9 cellular contexts compared by ENCODE assay signal in genomic region chr6:132764370-132764769, GRCh38. TPM values are rescaled to one million over a fixed set of nuclear protein-coding genes. Genes with fewer than 3 reads are reported as not detected.
A peak's percentile ranks its signal among the peaks of the same experiment; 100 is the strongest.
DNase-seq lines count a peak whose midpoint lies in the region; ATAC-seq and TF ChIP-seq lines count a peak whose summit lies in the region.
"Had no signal": no experiment of that assay in that cellular context is flagged by ENCODE, and none has a peak within 500 bp of the region (broad histone marks: within the 10 kb centered on the region; RNA-seq: fewer than 3 reads in every experiment).

No MANE protein-coding gene starts in this region.

- H3K14ac ChIP-seq in H9 (ENCODE audit: insufficient read depth, low read length) = no peak overlapping the region

- CTCF ChIA-PET in activated CD4-positive, alpha-beta memory T cell treated with anti-CD3 and anti-CD28 coated beads for 36 hours (lab: Charles Lee) = no interaction called here
- CTCF ChIA-PET in activated CD4-positive, alpha-beta memory T cell treated with anti-CD3 and anti-CD28 coated beads, Interleukin-2, amount 10 ng/mL, durations not matched to agents 7 days and 5 days (lab: Charles Lee) = interaction anchor here (1.2 to 4.8 kb wide), 7 partner anchors 8 to 484 kb away, joined by 3 to 34 read pairs (median 4); partner anchors contain the start of gene SLC18B1

- H3K18ac ChIP-seq in H9 (ENCODE audit: insufficient read length, low read depth, low read length) = no peak overlapping the region

- H3T11ph ChIP-seq in H9 (ENCODE audit: low read length) = no peak overlapping the region

- H3K9me3 Mint-ChIP-seq in activated CD4-positive, alpha-beta memory T cell treated with anti-CD3 and anti-CD28 coated beads for 36 hours = no peaks in the 10 kb centered on the region
- no peaks in the 10 kb centered on the region for H3K9me3 Mint-ChIP-seq in activated CD4-positive, alpha-beta memory T cell treated with anti-CD3 and anti-CD28 coated beads, Interleukin-2, amount 10 ng/mL, durations not matched to agents 7 days and 5 days
- H3K9me3 Mint-ChIP-seq in H9 = no peaks in the 10 kb centered on the region; a peak in 1 of 5 replicates

- H3K56ac ChIP-seq in H9 (ENCODE audit: insufficient read length, low read depth, low read length) = no peak overlapping the region

- H3K36me3 Mint-ChIP-seq in activated CD4-positive, alpha-beta memory T cell treated with anti-CD3 and anti-CD28 coated beads for 36 hours = peaks cover 4% of the 10 kb centered on the region
- peaks cover 1% of the 10 kb centered on the region for H3K36me3 Mint-ChIP-seq in activated CD4-positive, alpha-beta memory T cell treated with anti-CD3 and anti-CD28 coated beads, Interleukin-2, amount 10 ng/mL, durations not matched to agents 7 days and 5 days (ENCODE audit: low read depth)
- H3K36me3 Mint-ChIP-seq in H9 (ENCODE audit: insufficient read depth in 1 of 3, low read depth in 3 of 3) = peaks cover 0 to 2% (median 0%) of the 10 kb centered on the region in 3 experiments; a peak in 2 of 7 replicates

- H2BK120ac ChIP-seq in H9 (ENCODE audit: low read depth, low read length, poor library complexity, severe bottlenecking) = no peak overlapping the region

- no peak overlapping the region for H2AFZ ChIP-seq in H9 (ENCODE audit: low read length)

- H3K4ac ChIP-seq in H9 (ENCODE audit: low read depth, low read length) = no peak overlapping the region

- no peak overlapping the region for H4K91ac ChIP-seq in H9 (ENCODE audit: insufficient read length, low read depth, low read length)

- no peaks in the 10 kb centered on the region for H3K79me2 ChIP-seq in H9 (ENCODE audit: insufficient read depth, low read length)

- no peak overlapping the region for H2BK5ac ChIP-seq in H9 (ENCODE audit: insufficient read length, low read length)

- no peak for TF ChIP-seq CTCF in H9 (conservative IDR thresholded peaks at IDR 0.05)

- intact Hi-C loops in activated CD4-positive, alpha-beta memory T cell treated with anti-CD3 and anti-CD28 coated beads for 36 hours (cut with micrococcal nuclease) = no loop called here
- intact Hi-C loops in right cardiac atrium (cut with DNase I) = loop anchor here in 2 of 4 donors (10.0 kb wide), 2 partner anchors 90 to 100 kb away; no protein-coding TSS in a partner anchor

- H3K4me2 ChIP-seq in H9 (ENCODE audit: insufficient read depth, insufficient read length, low read length) = no peak overlapping the region

- H3K23me2 ChIP-seq in H9 (ENCODE audit: insufficient read length, low read depth, low read length, poor library complexity, severe bottlenecking) = peaks cover 2% of the 10 kb centered on the region

- peaks cover 38% of the 10 kb centered on the region for H3K4me1 Mint-ChIP-seq in activated CD4-positive, alpha-beta memory T cell treated with anti-CD3 and anti-CD28 coated beads for 36 hours (ENCODE audit: low read depth)
- peaks cover 25% of the 10 kb centered on the region for H3K4me1 Mint-ChIP-seq in activated CD4-positive, alpha-beta memory T cell treated with anti-CD3 and anti-CD28 coated beads, Interleukin-2, amount 10 ng/mL, durations not matched to agents 7 days and 5 days
- H3K4me1 Mint-ChIP-seq in H9 = no peaks in the 10 kb centered on the region; a peak in 1 of 4 replicates

- H4K20me1 ChIP-seq in H9 (ENCODE audit: control insufficient read depth, insufficient read depth, insufficient read length) = no peaks in the 10 kb centered on the region

- H3K27ac Mint-ChIP-seq in activated CD4-positive, alpha-beta memory T cell treated with anti-CD3 and anti-CD28 coated beads for 36 hours = peak overlapping the region; percentile 40
- H3K27ac Mint-ChIP-seq in activated CD4-positive, alpha-beta memory T cell treated with anti-CD3 and anti-CD28 coated beads, Interleukin-2, amount 10 ng/mL, durations not matched to agents 7 days and 5 days = no peak overlapping the region
- no peak overlapping the region for H3K27ac Mint-ChIP-seq in H9

- peak; percentile 87 to 89 for ATAC-seq in right cardiac atrium

- H2BK12ac ChIP-seq in H9 (ENCODE audit: insufficient read length, low read depth, low read length) = no peak overlapping the region

- no peak overlapping the region for H4K5ac ChIP-seq in H9 (ENCODE audit: insufficient read length, low read depth, low read length)

- H3K27me3 ChIP-seq in right cardiac atrium (ENCODE audit: control insufficient read depth, insufficient read depth) (no peaks in the 10 kb centered on the region), H9 (ENCODE audit: insufficient read depth, low read length) (no peaks in the 10 kb centered on the region)

- H3K4me1 ChIP-seq in right cardiac atrium (ENCODE audit: control insufficient read depth, insufficient read depth, low read length) (peaks cover 2% of the 10 kb centered on the region), H9 (ENCODE audit: insufficient read depth, low read length) (no peaks in the 10 kb centered on the region)

- H3K4me3 ChIP-seq in right cardiac atrium (ENCODE audit: low read length) (no peak overlapping the region), skeletal muscle cell (ENCODE audit: low read depth, low read length) (no peak overlapping the region)

- no peak overlapping the region for H3K23ac ChIP-seq in H9 (ENCODE audit: insufficient read length, low read depth, low read length)

- no peak overlapping the region for H2AK5ac ChIP-seq in H9 (ENCODE audit: insufficient read length, low read length)

- no peak for DNase-seq in activated CD4-positive, alpha-beta memory T cell treated with anti-CD3 and anti-CD28 coated beads for 36 hours
- DNase-seq in activated CD4-positive, alpha-beta memory T cell treated with anti-CD3 and anti-CD28 coated beads, Interleukin-2, amount 10 ng/mL, durations not matched to agents 7 days and 5 days = no peak
- peak; percentile 55 for DNase-seq in T1000 (lab: John Stamatoyannopoulos, UW)
- DNase-seq in right cardiac atrium = peak; percentile 49 to 60 (median 55)
- peak; percentile 77 for DNase-seq in skeletal muscle cell (ENCODE audit: low read depth)
- no peak for DNase-seq in NCI-H1436 treated with DMSO at 0.1 percent for 48 hours (lab: John Stamatoyannopoulos, UW)
- no peak for DNase-seq in H9
- DNase-seq in NCI-H69 (lab: John Stamatoyannopoulos, UW) = no peak

- H3K79me1 ChIP-seq in H9 (ENCODE audit: insufficient read depth, low read depth, low read length, poor library complexity, severe bottlenecking) = no peaks in the 10 kb centered on the region

- H2BK15ac ChIP-seq in H9 (ENCODE audit: low read depth, low read length) = no peak overlapping the region

- H2BK20ac ChIP-seq in H9 (ENCODE audit: low read depth, low read length, poor library complexity, severe bottlenecking) = no peak overlapping the region

- no peak overlapping the region for H3K4me3 Mint-ChIP-seq in activated CD4-positive, alpha-beta memory T cell treated with anti-CD3 and anti-CD28 coated beads for 36 hours
- H3K4me3 Mint-ChIP-seq in activated CD4-positive, alpha-beta memory T cell treated with anti-CD3 and anti-CD28 coated beads, Interleukin-2, amount 10 ng/mL, durations not matched to agents 7 days and 5 days = no peak overlapping the region
- no peak overlapping the region for H3K4me3 Mint-ChIP-seq in H9

- no peak overlapping the region for H3K9ac ChIP-seq in H9 (ENCODE audit: extremely low read depth, insufficient read length, low read length)

- no peaks in the 10 kb centered on the region for H3K9me3 ChIP-seq in right cardiac atrium (ENCODE audit: control insufficient read depth, low read length)
- no peaks in the 10 kb centered on the region for H3K9me3 ChIP-seq in H9 (ENCODE audit: control insufficient read depth, low read depth, low read length)

- H3K27ac ChIP-seq in right cardiac atrium (ENCODE audit: low read length) = no peak overlapping the region
- H3K27ac ChIP-seq in H9 (ENCODE audit: insufficient read length, low read depth, low read length) = no peak overlapping the region
- H3K27ac ChIP-seq: C4-2B had no signal

- no peaks in the 10 kb centered on the region for H3K27me3 Mint-ChIP-seq in activated CD4-positive, alpha-beta memory T cell treated with anti-CD3 and anti-CD28 coated beads for 36 hours
- no peaks in the 10 kb centered on the region for H3K27me3 Mint-ChIP-seq in activated CD4-positive, alpha-beta memory T cell treated with anti-CD3 and anti-CD28 coated beads, Interleukin-2, amount 10 ng/mL, durations not matched to agents 7 days and 5 days
- H3K27me3 Mint-ChIP-seq in H9 (ENCODE audit: low read depth) = no peaks in the 10 kb centered on the region

- no peak overlapping the region for H4K8ac ChIP-seq in H9 (replicated peaks; ENCODE audit: insufficient read length, low read depth, low read length)

- POLR2A ChIA-PET in activated CD4-positive, alpha-beta memory T cell treated with anti-CD3 and anti-CD28 coated beads for 36 hours (lab: Charles Lee) = interaction anchor here (1.3 kb wide), 1 partner anchor 54 kb away, joined by 3 read pairs; no protein-coding TSS in a partner anchor
- POLR2A ChIA-PET in activated CD4-positive, alpha-beta memory T cell treated with anti-CD3 and anti-CD28 coated beads, Interleukin-2, amount 10 ng/mL, durations not matched to agents 7 days and 5 days (lab: Charles Lee) = interaction anchor here (1.0 to 4.2 kb wide), 6 partner anchors 9 to 234 kb away, joined by 3 to 29 read pairs (median 6); partner anchors contain the start of genes RPS12 and SLC18B1

RNA-seq across cellular contexts. Expression of gene VNN2, which starts 6.7 kb away (rescaled TPM):
- total RNA-seq in activated CD4-positive, alpha-beta memory T cell treated with anti-CD3 and anti-CD28 coated beads for 36 hours = 1 to 10 TPM; 4.3 to 5.0 TPM
- 1 to 10 TPM; 5.3 to 6.1 TPM for total RNA-seq in activated CD4-positive, alpha-beta memory T cell treated with anti-CD3 and anti-CD28 coated beads, Interleukin-2, amount 10 ng/mL, durations not matched to agents 7 days and 5 days
- total RNA-seq in right cardiac atrium (1 to 10 TPM in 3 of 4 donors, under 1 TPM in 1; 0.71 to 2.7 (median 2.2) TPM), H9 (2021) (not detected in 2 replicates)
- polyA plus RNA-seq in right cardiac atrium = 0.59 TPM

RNA-seq across cellular contexts. Expression of gene SLC18B1, which starts 34.1 kb away (rescaled TPM):
- 1 to 10 TPM; 4.5 to 5.2 TPM for total RNA-seq in activated CD4-positive, alpha-beta memory T cell treated with anti-CD3 and anti-CD28 coated beads for 36 hours
- total RNA-seq in activated CD4-positive, alpha-beta memory T cell treated with anti-CD3 and anti-CD28 coated beads, Interleukin-2, amount 10 ng/mL, durations not matched to agents 7 days and 5 days = 1 to 10 TPM; 7.2 to 7.7 TPM
- total RNA-seq in right cardiac atrium (1 to 10 TPM; 4.5 to 5.9 (median 5.3) TPM), H9 (2021) (18.1 and 19.8 TPM in 2 replicates)
- 3.1 TPM for polyA plus RNA-seq in right cardiac atrium

RNA-seq across cellular contexts. Expression of gene RPS12, which starts 50.0 kb away (rescaled TPM):
- total RNA-seq in activated CD4-positive, alpha-beta memory T cell treated with anti-CD3 and anti-CD28 coated beads for 36 hours = 1,000 to 10,000 TPM; 1,796 to 1,823 TPM
- 1,000 to 10,000 TPM; 1,199 to 1,203 TPM for total RNA-seq in activated CD4-positive, alpha-beta memory T cell treated with anti-CD3 and anti-CD28 coated beads, Interleukin-2, amount 10 ng/mL, durations not matched to agents 7 days and 5 days
- total RNA-seq in right cardiac atrium = 100 to 1,000 TPM; 554 to 686 (median 627) TPM
- polyA plus RNA-seq in right cardiac atrium = 1,063 TPM
- 1,381 and 1,382 TPM in 2 replicates for total RNA-seq in H9 (2021)

RNA-seq across cellular contexts. Expression of gene VNN1, which starts 50.5 kb away (rescaled TPM):
- total RNA-seq in activated CD4-positive, alpha-beta memory T cell treated with anti-CD3 and anti-CD28 coated beads for 36 hours = not detected
- not detected for total RNA-seq in activated CD4-positive, alpha-beta memory T cell treated with anti-CD3 and anti-CD28 coated beads, Interleukin-2, amount 10 ng/mL, durations not matched to agents 7 days and 5 days
- under 1 TPM; 0.23 to 0.80 (median 0.69) TPM for total RNA-seq in right cardiac atrium
- polyA plus RNA-seq in right cardiac atrium = 0.29 TPM
- total RNA-seq in H9 (2021) = not detected in 2 replicates

Comparison
In these comparisons a context has a peak if more than half of its experiments do, and no peak if none do; other contexts are left out.
1. DNase-seq: peak in T1000 (single experiment), right cardiac atrium (3 of 3) and skeletal muscle cell (single experiment); none in activated CD4-positive, alpha-beta memory T cell treated with anti-CD3 and anti-CD28 coated beads for 36 hours (single experiment), activated CD4-positive, alpha-beta memory T cell treated with anti-CD3 and anti-CD28 coated beads, Interleukin-2, amount 10 ng/mL, durations not matched to agents 7 days and 5 days (single experiment), NCI-H1436 treated with DMSO at 0.1 percent for 48 hours (single experiment), H9 (single experiment) and NCI-H69 (single experiment).